Comparison of ENCODE assay signal across 14 cellular contexts in genomic region chr6:155117266-155117665, GRCh38.
DNase-seq lines count a peak whose midpoint lies in the region; ATAC-seq and TF ChIP-seq lines count a peak whose summit lies in the region.
"Had no signal": no experiment of that assay in that cellular context is flagged by ENCODE, and none has a peak within 500 bp of the region (broad histone marks: within the 10 kb centered on the region; RNA-seq: fewer than 3 reads in every experiment).

No MANE protein-coding gene starts in this region.

- TF ChIP-seq POLR2A in gastrocnemius medialis (IDR thresholded peaks at IDR 0.05), result no peak

- ATAC-seq in gastrocnemius medialis, result no peak
- ATAC-seq in foreskin keratinocyte, result no peak
- ATAC-seq: natural killer cell treated with Interleukin-12 subunit alpha and Interleukin-12 subunit beta and Interleukin-15 and Interleukin-18, amount 100 ng/mL, for 72 hours; sciatic nerve had no signal

- H3K9me3 ChIP-seq in gastrocnemius medialis, result no peaks in the 10 kb centered on the region
- H3K9me3 ChIP-seq: esophagus muscularis mucosa had no signal

- H3K4me3 ChIP-seq in gastrocnemius medialis, result no peak overlapping the region
- H3K4me3 ChIP-seq: esophagus muscularis mucosa had no signal

- peaks cover 0 to 3% of the 10 kb centered on the region in 2 donors for H3K4me1 ChIP-seq in gastrocnemius medialis
- H3K4me1 ChIP-seq in foreskin keratinocyte, result no peaks in the 10 kb centered on the region

- H3K36me3 ChIP-seq in gastrocnemius medialis, result no peaks in the 10 kb centered on the region
- H3K36me3 ChIP-seq: esophagus muscularis mucosa had no signal

- TF ChIP-seq CTCF in gastrocnemius medialis (IDR thresholded peaks at IDR 0.05 in 4 of 5, conservative IDR thresholded peaks at IDR 0.05 in 1 of 5) (no peak), foreskin keratinocyte (conservative IDR thresholded peaks at IDR 0.05) (no peak)

- DNase-seq in AG20443 (ENCODE audit: low spot score), result peak; percentile 77
- peak; percentile 75 for DNase-seq in HS-5 (ENCODE audit: low read depth)
- DNase-seq in amniotic stem cell (lab: John Stamatoyannopoulos, UW), result peak; percentile 46
- peak; percentile 70 for DNase-seq in kidney glomerular epithelial cell (lab: John Stamatoyannopoulos, UW)
- DNase-seq in gastrocnemius medialis, result no peak
- DNase-seq in DMS 273 (lab: John Stamatoyannopoulos, UW; ENCODE audit: unreplicated experiment), result no peak
- no peak for DNase-seq in NCI-H446 treated with DMSO at 0.1 percent for 48 hours (lab: John Stamatoyannopoulos, UW)
- no peak for DNase-seq in foreskin keratinocyte
- DNase-seq: activated CD4-positive, alpha-beta T cell treated with anti-CD3 and anti-CD28 coated beads for 36 hours; activated gamma-delta T cell; CD4-positive, alpha-beta T cell had no signal

- H3K27ac ChIP-seq in gastrocnemius medialis, result no peak overlapping the region
- no peak overlapping the region for H3K27ac ChIP-seq in foreskin keratinocyte
- H3K27ac ChIP-seq: esophagus muscularis mucosa had no signal

- in situ Hi-C loops in gastrocnemius medialis (cut with MboI; ENCODE audit: low sequenced_read_pairs in 4 of 4), result no loop called here

- intact Hi-C loops in gastrocnemius medialis (cut with DNase I; ENCODE audit: low total_unique reads), result no loop called here

- no peaks in the 10 kb centered on the region for H3K27me3 ChIP-seq in gastrocnemius medialis
- H3K27me3 ChIP-seq in foreskin keratinocyte, result no peaks in the 10 kb centered on the region
- H3K27me3 ChIP-seq: esophagus muscularis mucosa had no signal

Comparison
In these comparisons a context has a peak if more than half of its experiments do, and no peak if none do; other contexts are left out.
1. DNase-seq: peak in AG20443 (single experiment), HS-5 (single experiment), amniotic stem cell (single experiment) and kidney glomerular epithelial cell (single experiment); none in gastrocnemius medialis (0 of 2), DMS 273 (single experiment), NCI-H446 treated with DMSO at 0.1 percent for 48 hours (single experiment) and foreskin keratinocyte (0 of 2).